8 cellular contexts compared by ENCODE assay signal in the genomic region with DNA sequence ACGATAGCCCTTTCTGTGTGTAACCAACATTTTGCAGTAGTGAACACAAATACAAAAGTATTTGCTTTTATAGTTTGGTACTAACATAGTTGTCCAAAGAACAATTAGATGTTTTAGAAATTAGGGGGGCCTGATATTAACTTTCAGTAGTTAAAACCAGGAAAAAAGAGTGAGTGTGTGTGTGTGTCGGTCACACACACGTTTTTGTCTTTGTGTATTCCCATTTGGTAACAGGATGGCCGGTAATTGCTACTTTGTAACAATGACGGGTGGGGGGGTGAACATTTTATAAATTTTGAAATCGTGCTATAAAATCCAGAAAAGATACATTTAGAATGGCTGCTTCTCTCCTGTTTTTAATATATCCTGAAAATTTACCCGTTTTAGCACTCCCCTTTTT. TPM values are rescaled to one million over a fixed set of nuclear protein-coding genes. Genes with fewer than 3 reads are reported as not detected.
DNase-seq lines count a peak whose midpoint lies in the region; ATAC-seq and TF ChIP-seq lines count a peak whose summit lies in the region.

No MANE protein-coding gene starts in this region.

- H3F3A ChIP-seq in GM23338 (replicated peaks; ENCODE audit: low read depth), result 0 out of 2 replicates have a peak, but pooled peaks cover 3% of the 10 kb centered on the region

- H3K4me3 Mint-ChIP-seq in GM23338 (peak overlapping the region; percentile 99), T-cell (peak overlapping the region; percentile 99)

- TF ChIP-seq CTCF in GM23338 (conservative IDR thresholded peaks at IDR 0.05; ENCODE audit: low read depth in 2 of 2) (no peak), foreskin fibroblast (IDR thresholded peaks at IDR 0.05; ENCODE audit: low read depth, low read length) (no peak)

- no peaks in the 10 kb centered on the region for H3K27me3 ChIP-seq in GM23338 (ENCODE audit: insufficient read depth)

- no peak overlapping the region for H2AFZ ChIP-seq in GM23338

- peak overlapping the region; percentile 93 for H3K4me2 ChIP-seq in GM23338

- H3K27ac Mint-ChIP-seq in GM23338 (peak overlapping the region; percentile 100), T-cell (peak overlapping the region; percentile 98 to 99)

- peaks cover 39% of the 10 kb centered on the region for H4K20me1 ChIP-seq in GM23338 (replicated peaks; ENCODE audit: insufficient read depth)

- no peak for ATAC-seq in GM23338
- ATAC-seq in T-cell (replicated peaks in 1 of 4), result no peak

- peaks cover 12% of the 10 kb centered on the region for H3K4me1 ChIP-seq in GM23338 (ENCODE audit: insufficient read depth)

- peak overlapping the region; percentile 100 for H3K4me3 ChIP-seq in GM23338
- H3K4me3 ChIP-seq in foreskin fibroblast (ENCODE audit: low read depth in 1 of 2, low read length in 2 of 2), result peak overlapping the region; percentile 93 to 97
- peak overlapping the region; percentile 95 for H3K4me3 ChIP-seq in skeletal muscle cell (ENCODE audit: low read depth, low read length)

- peaks cover 62% of the 10 kb centered on the region for H3K79me2 ChIP-seq in GM23338 (replicated peaks; ENCODE audit: insufficient read depth)

- H3K9me2 ChIP-seq in GM23338 (ENCODE audit: insufficient read depth), result no peaks in the 10 kb centered on the region

- DNase-seq in GM23338 (ENCODE audit: low spot score), result no peak
- no peak for DNase-seq in T-cell
- DNase-seq in foreskin fibroblast, result peak in 1 of 2 donors; percentile 2
- DNase-seq in skeletal muscle cell (ENCODE audit: low read depth), result no peak
- DNase-seq in midbrain (lab: John Stamatoyannopoulos, UW), result no peak
- no peak for DNase-seq in SKM-1 treated with dmso at 0.1 percent for 144 hours (lab: John Stamatoyannopoulos, UW; ENCODE audit: unreplicated experiment)
- no peak for DNase-seq in stimulated activated naive CD4-positive, alpha-beta T cell treated with Interleukin-2 at 50 U/mL for 16 hours (lab: John Stamatoyannopoulos, UW)
- DNase-seq in AML-193 (lab: John Stamatoyannopoulos, UW), result no peak

- H3K36me3 ChIP-seq in GM23338 (ENCODE audit: insufficient read depth), result peaks cover 4% of the 10 kb centered on the region; the same call in 1 of the 2 replicates

- H3K9me3 Mint-ChIP-seq in GM23338 (peaks cover 19% of the 10 kb centered on the region), T-cell (peaks cover 2 to 3% (median 3%) of the 10 kb centered on the region in 3 donors)

- CTCF ChIA-PET in T-cell (lab: Charles Lee), result interaction anchor here (0.9 to 1.5 kb wide), 3 partner anchors 13 to 241 kb away, joined by 3 read pairs; a partner anchor contains a TSS

- POLR2A ChIA-PET in T-cell (lab: Charles Lee), result interaction anchor here (0.6 to 2.7 kb wide), 3 partner anchors 13 to 108 kb away, joined by 5 to 34 read pairs (median 18); a partner anchor contains a TSS

- peaks cover 20% of the 10 kb centered on the region for H3K27me3 Mint-ChIP-seq in GM23338 (ENCODE audit: insufficient read depth, low read depth, poor library complexity)
- H3K27me3 Mint-ChIP-seq in T-cell, result no peaks in the 10 kb centered on the region

- H3K36me3 Mint-ChIP-seq in GM23338 (ENCODE audit: low read depth) (peaks cover 17% of the 10 kb centered on the region; the same call in 1 of the 3 replicates), T-cell (peaks cover 8% of the 10 kb centered on the region)

- H3K4me1 Mint-ChIP-seq in GM23338 (peaks cover 11% of the 10 kb centered on the region), T-cell (peaks cover 49 to 61% (median 52%) of the 10 kb centered on the region in 3 donors)

- no peak overlapping the region; the same call in 1 of the 2 replicates for H3K27ac ChIP-seq in GM23338 (ENCODE audit: low read depth)

TF ChIP-seq in GM23338, 12 proteins besides CTCF, POLR2A, EP300 and RAD21:
- TF ChIP-seq CREB1 (CRISPR knock-in tag; IDR thresholded peaks at IDR 0.05; ENCODE audit: low read depth), result no peak

RNA-seq across cellular contexts. Expression of a gene that starts 1.5 kb away (rescaled TPM):
- 38.8 and 40.7 TPM in 2 replicates for total RNA-seq in GM23338 (2014; rRNA removed; shearing (Covaris generic))
- 117 and 157 TPM in 2 replicates for polyA plus RNA-seq in GM23338 (2016; fragmentation: Nextera tagmentation; extraction: Ambion mirVana)
- 10 to 100 TPM; 63.6 to 78.2 (median 71.3) TPM for total RNA-seq in T-cell

RNA-seq across cellular contexts. Expression of a gene that starts 12.0 kb away (rescaled TPM):
- 49.0 and 74.8 TPM in 2 replicates for total RNA-seq in GM23338 (2014; rRNA removed; shearing (Covaris generic))
- polyA plus RNA-seq in GM23338 (2016; fragmentation: Nextera tagmentation; extraction: Ambion mirVana), result 53.3 and 65.5 TPM in 2 replicates
- 10 to 100 TPM; 17.6 to 26.8 (median 25.2) TPM for total RNA-seq in T-cell
